ENCODE assay signal across 20 cellular contexts in the genomic region with DNA sequence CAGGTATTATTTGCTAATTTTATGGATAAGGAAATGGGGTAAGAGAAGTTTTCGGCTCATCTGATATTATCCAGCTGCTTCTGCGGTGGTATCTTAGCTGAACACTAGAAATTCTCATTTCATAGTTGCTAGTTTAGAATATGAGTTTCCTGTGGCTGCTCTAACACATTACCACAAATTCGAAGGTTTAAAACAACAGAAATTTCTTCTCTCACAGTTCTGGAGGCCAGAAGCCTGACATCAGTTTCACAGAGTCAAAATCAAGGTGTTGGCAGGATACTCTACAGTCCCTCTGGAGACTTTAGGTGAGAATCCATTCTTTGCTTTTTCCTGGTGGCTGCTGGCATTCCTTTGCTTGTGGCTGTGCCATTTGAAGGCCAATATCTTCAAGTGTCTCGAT.
"Had no signal": no experiment of that assay in that cellular context is flagged by ENCODE, and none has a peak within 500 bp of the region (broad histone marks: within the 10 kb centered on the region; RNA-seq: fewer than 3 reads in every experiment).

No MANE protein-coding gene starts in this region.

- H3K4me1 ChIP-seq: testis had no signal

- H3K4me3 ChIP-seq: heart left ventricle, smooth muscle cell, testis, vagina had no signal

- H3K27me3 Mint-ChIP-seq: brain; dendritic cell treated with granulocyte-macrophage colony-stimulating factor and Interleukin-4, amounts not matched to agents 40 ng/mL and 50 ng/mL, for 4 days; memory B cell; type B pancreatic cell had no signal

- H3K36me3 Mint-ChIP-seq: brain, memory B cell, type B pancreatic cell had no signal

- H3K27ac Mint-ChIP-seq: activated naive CD4-positive, alpha-beta T cell treated with anti-CD3 and anti-CD28 coated beads, Interleukin-2, amount 50 U/mL, for 72 hours; brain; dendritic cell treated with granulocyte-macrophage colony-stimulating factor and Interleukin-4, amounts not matched to agents 40 ng/mL and 50 ng/mL, for 4 days; memory B cell; type B pancreatic cell had no signal

- H3K36me3 ChIP-seq: heart left ventricle, vagina had no signal

- H3K4me3 Mint-ChIP-seq: brain; dendritic cell treated with granulocyte-macrophage colony-stimulating factor and Interleukin-4, amounts not matched to agents 40 ng/mL and 50 ng/mL, for 4 days; type B pancreatic cell had no signal

- H3K9me3 ChIP-seq: heart left ventricle, testis, vagina had no signal

- H3K27me3 ChIP-seq: heart left ventricle, testis, vagina had no signal

- DNase-seq: activated gamma-delta T cell treated with Interleukin-2 at 50 U/mL for 16 hours; activated T-cell treated with anti-CD3 and anti-CD28 coated beads, Interleukin-2, amount 50 U/mL, for 1 hour; aorta; effector CD4-positive, alpha-beta T cell; heart left ventricle; islet precursor cell; left colon; occipital lobe; posterior cingulate gyrus; stimulated activated CD4-positive, alpha-beta T cell treated with anti-CD3 and anti-CD28 coated beads, Interleukin-15, amount 100 ng/mL, for 24 hours; stimulated activated CD8-positive, alpha-beta memory T cell treated with anti-CD3 and anti-CD28 coated beads, Interleukin-4, amount 100 ng/mL, for 48 hours; testis had no signal

- ATAC-seq: activated naive CD4-positive, alpha-beta T cell treated with anti-CD3 and anti-CD28 coated beads, Interleukin-2, amount 50 U/mL, for 72 hours; heart left ventricle; left colon; sciatic nerve had no signal

- H3K9me3 Mint-ChIP-seq: dendritic cell treated with granulocyte-macrophage colony-stimulating factor and Interleukin-4, amounts not matched to agents 40 ng/mL and 50 ng/mL, for 4 days had no signal

- H3K27ac ChIP-seq: heart left ventricle, testis, vagina had no signal
